In genomic region chr1:157626099-157626498, GRCh38 we compare ENCODE assay signal across 11 cellular contexts. TPM values are rescaled to one million over a fixed set of nuclear protein-coding genes. Genes with fewer than 3 reads are reported as not detected.
DNase-seq lines count a peak whose midpoint lies in the region; ATAC-seq and TF ChIP-seq lines count a peak whose summit lies in the region.
"Had no signal": no experiment of that assay in that cellular context is flagged by ENCODE, and none has a peak within 500 bp of the region (broad histone marks: within the 10 kb centered on the region; RNA-seq: fewer than 3 reads in every experiment).

No MANE protein-coding gene starts in this region.

- H3F3A ChIP-seq in PC-9 (ENCODE audit: insufficient read depth, low read depth): no peaks in the 10 kb centered on the region

- no TSS peak for BruUV-seq in PC-9 (replicated peaks; lab: Mats Ljungman, UMichigan)

- H3K9me3 ChIP-seq in PC-9 (ENCODE audit: insufficient read depth, low read depth): no peaks in the 10 kb centered on the region
- H3K9me3 ChIP-seq: BLaER1 treated with 17β-estradiol and CSF1 and Interleukin-3, amounts not matched to agents 10 nM and 100 nM had no signal

- intact Hi-C loops in PC-9 (cut with micrococcal nuclease; ENCODE audit: unreplicated experiment): no loop called here

- no peaks in the 10 kb centered on the region for H3K4me1 ChIP-seq in PC-9 (replicated peaks; ENCODE audit: insufficient read depth)

- no peak overlapping the region for H3K4me3 Mint-ChIP-seq in nephron progenitor cell

- H3K27ac Mint-ChIP-seq in nephron progenitor cell: no peak overlapping the region

- no peak overlapping the region for H3K27ac ChIP-seq in PC-9
- H3K27ac ChIP-seq: BLaER1 treated with 17β-estradiol and CSF1 and Interleukin-3, amounts not matched to agents 10 nM and 100 nM had no signal

- H3K4me3 ChIP-seq in H7 (ENCODE audit: insufficient read depth, low read depth, low read length) (no peak overlapping the region), PC-9 (no peak overlapping the region)
- H3K4me3 ChIP-seq: BLaER1 treated with 17β-estradiol and CSF1 and Interleukin-3, amounts not matched to agents 10 nM and 100 nM had no signal

- H3K27me3 ChIP-seq in H7 (ENCODE audit: control insufficient read depth, insufficient read depth, low read length) (no peaks in the 10 kb centered on the region), PC-9 (ENCODE audit: insufficient read depth, low read depth) (peaks cover 10% of the 10 kb centered on the region; the same call in 1 of the 2 replicates)

- no peaks in the 10 kb centered on the region; the same call in 1 of the 2 replicates for H4K20me1 ChIP-seq in PC-9 (ENCODE audit: insufficient read depth)
- H4K20me1 ChIP-seq: BLaER1 treated with 17β-estradiol and CSF1 and Interleukin-3, amounts not matched to agents 10 nM and 100 nM had no signal

- no peaks in the 10 kb centered on the region for H3K9me2 ChIP-seq in PC-9 (ENCODE audit: insufficient read depth)

- TF ChIP-seq CTCF in PC-9 (conservative IDR thresholded peaks at IDR 0.05) (peak; percentile 33; the same call in 1 of the 2 replicates), nephron progenitor cell (IDR thresholded peaks at IDR 0.05) (peak; percentile 16)

- H3K4me2 ChIP-seq in PC-9: no peak overlapping the region
- H3K4me2 ChIP-seq: BLaER1 treated with 17β-estradiol and CSF1 and Interleukin-3, amounts not matched to agents 10 nM and 100 nM had no signal

- no peak for ATAC-seq in GM21786 (IDR thresholded peaks at IDR 0.05; ENCODE audit: unreplicated experiment)

- POLR2A ChIA-PET in PC-9 (lab: Charles Lee; ENCODE audit: unreplicated experiment): no interaction called here

- DNase-seq in SIG-M5 treated with dmso at 0.1 percent for 504 hours (lab: John Stamatoyannopoulos, UW; ENCODE audit: unreplicated experiment) (peak; percentile 21), SIG-M5 (lab: John Stamatoyannopoulos, UW) (no peak), H7 (peak; percentile 41), PC-9 (no peak), nephron progenitor cell (peak; percentile 26), NCI-H187 (lab: John Stamatoyannopoulos, UW) (no peak), NCI-H446 treated with DMSO at 0.1 percent for 48 hours (lab: John Stamatoyannopoulos, UW) (no peak)

- H3K27me3 Mint-ChIP-seq in nephron progenitor cell (ENCODE audit: low read depth, poor library complexity): peaks cover 17% of the 10 kb centered on the region

- H3K9me3 Mint-ChIP-seq in nephron progenitor cell: no peaks in the 10 kb centered on the region

- no peaks in the 10 kb centered on the region for H3K36me3 ChIP-seq in H7 (replicated peaks; ENCODE audit: control insufficient read depth, insufficient read depth, low read length)
- no peaks in the 10 kb centered on the region for H3K36me3 ChIP-seq in PC-9 (ENCODE audit: low read depth)
- H3K36me3 ChIP-seq: BLaER1 treated with 17β-estradiol and CSF1 and Interleukin-3, amounts not matched to agents 10 nM and 100 nM had no signal

- H3K79me2 ChIP-seq in PC-9 (ENCODE audit: low read depth): no peaks in the 10 kb centered on the region

- no peaks in the 10 kb centered on the region for H3K4me1 Mint-ChIP-seq in nephron progenitor cell

- CTCF ChIA-PET in PC-9 (lab: Charles Lee): no interaction called here

- H3K36me3 Mint-ChIP-seq in nephron progenitor cell (ENCODE audit: low read depth): no peaks in the 10 kb centered on the region

- no peak overlapping the region for H2AFZ ChIP-seq in PC-9

RNA-seq across cellular contexts. Expression of gene FCRL4, which starts 28.2 kb away (rescaled TPM):
- not detected in 2 replicates for total RNA-seq in H7 (2014; rRNA removed; shearing (Covaris generic))
- total RNA-seq in PC-9 (2021): not detected in 2 replicates
- total RNA-seq: myocyte; T-helper 2 cell treated with Interferon-gamma antibody and Interleukin-4, amounts not matched to agents 100 ng/mL and 5 ng/mL, for 36 hours had no signal

Comparison
In these comparisons a context has a peak if more than half of its experiments do, and no peak if none do; other contexts are left out.
1. DNase-seq: peak in SIG-M5 treated with dmso at 0.1 percent for 504 hours (single experiment), H7 (single experiment) and nephron progenitor cell (single experiment); none in SIG-M5 (single experiment), PC-9 (0 of 2), NCI-H187 (0 of 2) and NCI-H446 treated with DMSO at 0.1 percent for 48 hours (single experiment).